Comparison of ENCODE assay signal across 1 cellular context in the genomic region with DNA sequence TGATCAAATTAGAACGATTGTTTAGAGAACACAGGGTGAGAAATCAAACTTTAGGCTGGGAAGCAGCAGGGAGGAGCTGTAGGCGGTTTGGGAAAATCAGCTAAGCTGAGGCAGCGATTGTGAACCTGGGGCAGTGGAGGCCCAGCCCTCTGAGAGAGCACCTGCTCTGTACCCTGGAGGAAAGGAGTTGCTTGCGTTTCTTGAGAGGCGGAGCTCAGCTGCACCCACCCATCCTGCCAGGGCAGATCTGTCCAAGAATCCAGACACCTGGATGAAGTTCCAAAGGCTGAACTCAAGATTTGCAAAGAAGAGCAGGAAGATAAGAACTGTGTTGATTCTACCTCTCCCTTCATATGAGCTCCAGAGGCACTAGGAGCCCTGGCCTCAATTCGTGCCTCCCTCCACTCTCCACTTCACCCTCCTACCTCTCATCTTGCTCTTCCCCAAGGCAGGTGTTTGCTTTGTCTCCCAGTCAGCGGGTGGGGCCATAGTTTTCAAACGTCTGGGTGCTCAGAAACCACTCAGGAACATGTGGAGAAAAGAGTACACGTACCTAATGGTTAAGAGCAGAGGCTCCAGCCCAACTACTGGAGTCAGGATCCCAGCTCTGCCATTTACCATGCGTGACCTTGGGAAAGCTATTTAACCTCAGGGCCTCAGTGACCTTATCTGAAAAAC.
TF ChIP-seq lines count a peak whose summit lies in the region.

No MANE protein-coding gene starts in this region.

TF ChIP-seq in K562, 482 proteins besides CTCF, POLR2A, EP300 and RAD21:
- no peak for TF ChIP-seq PCBP2 (IDR thresholded peaks at IDR 0.05; ENCODE audit: low read depth, low read length, poor library complexity, severe bottlenecking)
- TF ChIP-seq, protein P1, sequence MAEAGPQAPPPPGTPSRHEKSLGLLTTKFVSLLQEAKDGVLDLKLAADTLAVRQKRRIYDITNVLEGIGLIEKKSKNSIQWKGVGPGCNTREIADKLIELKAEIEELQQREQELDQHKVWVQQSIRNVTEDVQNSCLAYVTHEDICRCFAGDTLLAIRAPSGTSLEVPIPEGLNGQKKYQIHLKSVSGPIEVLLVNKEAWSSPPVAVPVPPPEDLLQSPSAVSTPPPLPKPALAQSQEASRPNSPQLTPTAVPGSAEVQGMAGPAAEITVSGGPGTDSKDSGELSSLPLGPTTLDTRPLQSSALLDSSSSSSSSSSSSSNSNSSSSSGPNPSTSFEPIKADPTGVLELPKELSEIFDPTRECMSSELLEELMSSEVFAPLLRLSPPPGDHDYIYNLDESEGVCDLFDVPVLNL (CRISPR knock-in tag; IDR thresholded peaks at IDR 0.05; ENCODE audit: low read depth): no peak
- TF ChIP-seq ESRRA (IDR thresholded peaks at IDR 0.05; ENCODE audit: borderline replicate concordance, low read depth): peak; percentile 74
- TF ChIP-seq ZFP36 (IDR thresholded peaks at IDR 0.05; ENCODE audit: low read depth, low read length, partially characterized antibody): no peak
- no peak for TF ChIP-seq ERF (CRISPR knock-in tag; IDR thresholded peaks at IDR 0.05)
